In the genomic region with DNA sequence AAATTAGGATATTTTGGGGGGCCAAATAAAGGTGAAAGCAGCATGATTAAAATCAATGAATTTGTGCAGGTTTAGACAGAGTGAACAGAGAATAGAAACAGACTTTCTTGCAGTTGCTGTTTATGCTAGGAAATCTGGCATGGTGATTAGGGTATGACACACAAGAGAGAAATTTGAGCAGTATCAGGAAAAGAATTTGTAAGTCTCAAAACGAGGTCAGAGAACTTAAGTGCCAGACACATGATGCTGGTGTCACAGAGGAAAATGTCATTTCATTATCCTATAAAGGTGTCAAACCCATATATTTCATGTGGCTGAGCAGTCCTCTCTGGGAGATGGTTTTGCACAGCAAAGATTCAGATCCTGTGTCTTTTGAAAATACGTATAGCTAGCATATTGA, we compare ENCODE assay signal across 14 cellular contexts. TPM values are rescaled to one million over a fixed set of nuclear protein-coding genes. Genes with fewer than 3 reads are reported as not detected.
A peak's percentile ranks its signal among the peaks of the same experiment; 100 is the strongest.
DNase-seq lines count a peak whose midpoint lies in the region; ATAC-seq and TF ChIP-seq lines count a peak whose summit lies in the region.
"Had no signal": no experiment of that assay in that cellular context is flagged by ENCODE, and none has a peak within 500 bp of the region (broad histone marks: within the 10 kb centered on the region; RNA-seq: fewer than 3 reads in every experiment).

No MANE protein-coding gene starts in this region.

- H3K4me1 ChIP-seq in left lung = no peaks in the 10 kb centered on the region
- H3K4me1 ChIP-seq: colonic mucosa had no signal

- peak overlapping the region; percentile 74 for H3K27ac Mint-ChIP-seq in HFFc6
- H3K27ac Mint-ChIP-seq: CD14-positive monocyte; stimulated activated naive B cell treated with anti-CD40 and anti-IgM and Interleukin-4, amounts not matched to agents 10 μg/mL and 1 μg/mL and 100 μg/mL, for 72 hours had no signal

- no peak overlapping the region for H3K4me3 ChIP-seq in AG04450 (ENCODE audit: low read depth, low read length)
- no peak overlapping the region for H3K4me3 ChIP-seq in cardiac fibroblast (replicated peaks in 1 of 2; ENCODE audit: low read depth in 2 of 2, low read length in 2 of 2)
- no peak overlapping the region for H3K4me3 ChIP-seq in left lung
- H3K4me3 ChIP-seq: colonic mucosa had no signal

- no peaks in the 10 kb centered on the region for H3K9me3 Mint-ChIP-seq in HFFc6
- H3K9me3 Mint-ChIP-seq: stimulated activated naive B cell treated with anti-CD40 and anti-IgM and Interleukin-4, amounts not matched to agents 10 μg/mL and 1 μg/mL and 100 μg/mL, for 72 hours had no signal

- ATAC-seq in left lung (peak; percentile 54), GM19035 (IDR thresholded peaks at IDR 0.05; ENCODE audit: unreplicated experiment) (no peak)
- ATAC-seq: stimulated activated naive B cell treated with anti-CD40 and anti-IgM and Interleukin-4, amounts not matched to agents 10 μg/mL and 1 μg/mL and 100 μg/mL, for 72 hours had no signal

- no peaks in the 10 kb centered on the region; the same call in none of the 2 replicates for H3K27me3 Mint-ChIP-seq in HFFc6 (ENCODE audit: insufficient read depth)

- peaks cover 44% of the 10 kb centered on the region for H3K4me1 Mint-ChIP-seq in HFFc6 (ENCODE audit: low read depth)
- H3K4me1 Mint-ChIP-seq: CD14-positive monocyte had no signal

- DNase-seq in AG04450 (ENCODE audit: low read depth, low spot score) (peak; percentile 65), HFFc6 (peak; percentile 83), cardiac fibroblast (ENCODE audit: low read depth in 2 of 2) (peak; percentile 80 to 81), left lung (no peak), HEK293T (ENCODE audit: extremely low spot score) (no peak), NCI-H2196 (lab: John Stamatoyannopoulos, UW; ENCODE audit: unreplicated experiment) (no peak)
- no peak for DNase-seq in stimulated activated CD4-positive, alpha-beta T cell treated with anti-CD3 and anti-CD28 coated beads, Interleukin-1b, Interleukin-23, amount 100 ng/mL, for 48 hours
- DNase-seq: activated CD8-positive, alpha-beta memory T cell treated with anti-CD3 and anti-CD28 coated beads, Interleukin-2, amount 50 U/mL, for 48 hours; colonic mucosa; islet precursor cell; small intestine; stimulated activated naive B cell treated with anti-CD40 and anti-IgM and Interleukin-4, amounts not matched to agents 10 μg/mL and 1 μg/mL and 100 μg/mL, for 72 hours had no signal

- CTCF ChIA-PET in AG04450 (lab: Charles Lee) (no interaction called here), HEK293T (lab: Yijun Ruan, JAX) (no interaction called here)

- POLR2A ChIA-PET in AG04450 (lab: Yijun Ruan, JAX) (no interaction called here), HEK293T (lab: Yijun Ruan, JAX) (no interaction called here)

- TF ChIP-seq CTCF in AG04450 (IDR thresholded peaks at IDR 0.05; ENCODE audit: low read depth, low read length) = no peak
- no peak for TF ChIP-seq CTCF in HFFc6 (IDR thresholded peaks at IDR 0.05)
- TF ChIP-seq CTCF in cardiac fibroblast (IDR thresholded peaks at IDR 0.05; ENCODE audit: low read depth, low read length) = no peak
- TF ChIP-seq CTCF in left lung (IDR thresholded peaks at IDR 0.05) = no peak

- H3K27me3 ChIP-seq in AG04450 (ENCODE audit: control insufficient read depth, insufficient read depth, low read length) (no peaks in the 10 kb centered on the region), left lung (no peaks in the 10 kb centered on the region)
- H3K27me3 ChIP-seq: colonic mucosa had no signal

- H3K36me3 Mint-ChIP-seq in HFFc6 (ENCODE audit: low read depth) = no peaks in the 10 kb centered on the region
- H3K36me3 Mint-ChIP-seq: CD14-positive monocyte; stimulated activated naive B cell treated with anti-CD40 and anti-IgM and Interleukin-4, amounts not matched to agents 10 μg/mL and 1 μg/mL and 100 μg/mL, for 72 hours had no signal

- H3K9me3 ChIP-seq in AG04450 (ENCODE audit: control insufficient read depth, insufficient read depth, low read length) = no peaks in the 10 kb centered on the region; the same call in 1 of the 2 replicates
- no peaks in the 10 kb centered on the region for H3K9me3 ChIP-seq in left lung
- H3K9me3 ChIP-seq: colonic mucosa had no signal

- peak overlapping the region; percentile 70 for H3K4me3 Mint-ChIP-seq in HFFc6
- H3K4me3 Mint-ChIP-seq: CD14-positive monocyte; stimulated activated naive B cell treated with anti-CD40 and anti-IgM and Interleukin-4, amounts not matched to agents 10 μg/mL and 1 μg/mL and 100 μg/mL, for 72 hours had no signal

- intact Hi-C loops in left lung (cut with DNase I) = no loop called here

- H3K27ac ChIP-seq in AG04450 (ENCODE audit: low read depth, low read length) = peak overlapping the region; percentile 32
- no peak overlapping the region for H3K27ac ChIP-seq in left lung
- H3K27ac ChIP-seq: colonic mucosa had no signal

- no peaks in the 10 kb centered on the region for H3K36me3 ChIP-seq in left lung
- H3K36me3 ChIP-seq: colonic mucosa had no signal

TF ChIP-seq in HEK293T, 16 proteins besides CTCF, POLR2A, EP300 and RAD21:
- TF ChIP-seq TARDBP (IDR thresholded peaks at IDR 0.05) (no peak), BHLHE40 (IDR thresholded peaks at IDR 0.05; ENCODE audit: borderline replicate concordance) (no peak), L3MBTL2 (conservative IDR thresholded peaks at IDR 0.05) (no peak), FOXK2 (IDR thresholded peaks at IDR 0.05) (no peak), HDGF (IDR thresholded peaks at IDR 0.05; ENCODE audit: borderline replicate concordance) (no peak), SUZ12 (IDR thresholded peaks at IDR 0.05) (no peak), NFRKB (IDR thresholded peaks at IDR 0.05) (no peak), ZNF384 (IDR thresholded peaks at IDR 0.05) (no peak), SP1 (IDR thresholded peaks at IDR 0.05) (no peak), FOXM1 (IDR thresholded peaks at IDR 0.05; ENCODE audit: borderline replicate concordance) (no peak)

RNA-seq across cellular contexts. Expression of a gene that starts 15.7 kb away (rescaled TPM):
- 0.22 and 0.53 TPM in 2 replicates for polyA plus RNA-seq in AG04450 (2011; rRNA removed)
- 0.22 and 0.23 TPM in 2 replicates for polyA minus RNA-seq in AG04450 (2011; rRNA and poly(A)+ RNA removed)
- under 1 TPM in 4 of 6 experiments, not detected in 2; 0.07 to 0.41 (median 0.16) TPM for total RNA-seq in HFFc6 (2021; fragmentation: NEBNext Ultra II Directional; extraction: Animal tissue kit (Norgen Biotek cat#: 25700))
- under 1 TPM; 0.06 to 0.45 TPM for total RNA-seq in left lung
- polyA plus RNA-seq: CD14-positive monocyte had no signal

RNA-seq across cellular contexts. Expression of a gene that starts 54.3 kb away (rescaled TPM):
- polyA plus RNA-seq in AG04450 (2011; rRNA removed) = 0.05 TPM in 2 replicates
- polyA minus RNA-seq in AG04450 (2011; rRNA and poly(A)+ RNA removed) = not detected in 2 replicates
- not detected for total RNA-seq in HFFc6 (2021; fragmentation: NEBNext Ultra II Directional; extraction: Animal tissue kit (Norgen Biotek cat#: 25700))
- not detected for total RNA-seq in left lung
- total RNA-seq: colonic mucosa had no signal
- polyA plus RNA-seq: CD14-positive monocyte, small intestine had no signal

Comparison
In these comparisons a context has a peak if more than half of its experiments do, and no peak if none do; other contexts are left out.
1. DNase-seq: peak in AG04450 (single experiment), HFFc6 (single experiment) and cardiac fibroblast (2 of 2); none in left lung (0 of 2), stimulated activated CD4-positive, alpha-beta T cell treated with anti-CD3 and anti-CD28 coated beads, Interleukin-1b, Interleukin-23, amount 100 ng/mL, for 48 hours (single experiment), HEK293T (single experiment) and NCI-H2196 (single experiment).